22 cellular contexts compared by ENCODE assay signal in genomic region chr18:70892381-70892780, GRCh38.
"Had no signal": no experiment of that assay in that cellular context is flagged by ENCODE, and none has a peak within 500 bp of the region (broad histone marks: within the 10 kb centered on the region; RNA-seq: fewer than 3 reads in every experiment).

No MANE protein-coding gene starts in this region.

- FAIRE-seq: endothelial cell of umbilical vein, islet of Langerhans, keratinocyte had no signal

- H3K4me3 ChIP-seq: colonic mucosa, esophagus muscularis mucosa, gastrocnemius medialis, heart right ventricle, left lung, lower lobe of right lung, mucosa of descending colon had no signal

- H3K4me3 Mint-ChIP-seq: dendritic cell treated with granulocyte-macrophage colony-stimulating factor and Interleukin-4, amounts not matched to agents 40 ng/mL and 50 ng/mL, for 4 days; mesothelial cell of epicardium; naive B cell had no signal

- H3K27ac ChIP-seq: colonic mucosa, esophagus muscularis mucosa, foreskin keratinocyte, gastrocnemius medialis, heart right ventricle, left lung, lower lobe of right lung had no signal

- H3K4me1 ChIP-seq: colonic mucosa, esophagus muscularis mucosa, foreskin keratinocyte, gastrocnemius medialis, heart right ventricle, left lung, lower lobe of right lung had no signal

- DNase-seq: colonic mucosa; cortex of kidney; effector memory CD4-positive, alpha-beta T cell; foreskin keratinocyte; gastrocnemius medialis; glutamatergic neuron; head of caudate nucleus; heart right ventricle; hippocampal formation; left cardiac atrium; left lung; left ventricle myocardium superior; lower lobe of right lung; mesenchymal stem cell; mucosa of descending colon; naive B cell had no signal

- H3K27me3 Mint-ChIP-seq: dendritic cell treated with granulocyte-macrophage colony-stimulating factor and Interleukin-4, amounts not matched to agents 40 ng/mL and 50 ng/mL, for 4 days; naive B cell had no signal

- H3K36me3 ChIP-seq: colonic mucosa, esophagus muscularis mucosa, gastrocnemius medialis, heart right ventricle, left lung, lower lobe of right lung had no signal

- H3K36me3 Mint-ChIP-seq: mesothelial cell of epicardium, naive B cell had no signal

- H3K4me1 Mint-ChIP-seq: mesothelial cell of epicardium, naive B cell had no signal

- ATAC-seq: foreskin keratinocyte, gastrocnemius medialis, heart right ventricle, left cardiac atrium, left lung, left ventricle myocardium superior, lower lobe of right lung, mucosa of descending colon had no signal

- H3K27ac Mint-ChIP-seq: dendritic cell treated with granulocyte-macrophage colony-stimulating factor and Interleukin-4, amounts not matched to agents 40 ng/mL and 50 ng/mL, for 4 days; mesothelial cell of epicardium had no signal

- H3K27me3 ChIP-seq: colonic mucosa, esophagus muscularis mucosa, foreskin keratinocyte, gastrocnemius medialis, heart right ventricle, left lung had no signal

- H3K9me3 ChIP-seq: colonic mucosa, esophagus muscularis mucosa, gastrocnemius medialis, lower lobe of right lung, mucosa of descending colon had no signal
